ENCODE assay signal across 8 cellular contexts in genomic region chr1:160205242-160205973, GRCh38. TPM values are rescaled to one million over a fixed set of nuclear protein-coding genes. Genes with fewer than 3 reads are reported as not detected.
A peak's percentile ranks its signal among the peaks of the same experiment; 100 is the strongest.
DNase-seq lines count a peak whose midpoint lies in the region; ATAC-seq, FAIRE-seq and TF ChIP-seq lines count a peak whose summit lies in the region.

A gene with protein sequence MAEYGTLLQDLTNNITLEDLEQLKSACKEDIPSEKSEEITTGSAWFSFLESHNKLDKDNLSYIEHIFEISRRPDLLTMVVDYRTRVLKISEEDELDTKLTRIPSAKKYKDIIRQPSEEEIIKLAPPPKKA (plus strand): TSS chr1:160205384. CDS start chr1:160211545, 6,161 bp downstream.

- H2AFZ ChIP-seq in GM23338: peak within 1 kb of the TSS; percentile 95

- peaks cover 23% of the 10 kb centered on the region for H3K36me3 Mint-ChIP-seq in GM23338 (ENCODE audit: low read depth)

- peak; percentile 80 for DNase-seq in Daoy (ENCODE audit: low read depth)
- DNase-seq in GM23338 (ENCODE audit: low spot score): peak; percentile 90
- peak; percentile 31 for DNase-seq in NCI-H128 (lab: John Stamatoyannopoulos, UW; ENCODE audit: unreplicated experiment)
- DNase-seq in activated CD4-positive, CD25-positive, alpha-beta regulatory T cell treated with anti-CD3 and anti-CD28 coated beads, Interleukin-2, amount 50 U/mL, for 72 hours: peak; percentile 76
- peak; percentile 74 for DNase-seq in cerebellar cortex (ENCODE audit: low spot score)
- peak; percentile 90 for DNase-seq in kidney
- peak; percentile 82 for DNase-seq in stimulated activated CD4-positive, alpha-beta T cell treated with anti-CD3 and anti-CD28 coated beads, Interleukin-15, amount 100 ng/mL, for 24 hours
- DNase-seq in NCI-H446 treated with DMSO at 0.1 percent for 48 hours (lab: John Stamatoyannopoulos, UW): no peak

- H3K36me3 ChIP-seq in GM23338 (ENCODE audit: insufficient read depth): peaks cover 12% of the 10 kb centered on the region
- peaks cover 2 to 3% of the 10 kb centered on the region in 2 donors for H3K36me3 ChIP-seq in kidney (ENCODE audit: control insufficient read depth in 1 of 2, insufficient read depth in 2 of 2, low read length in 2 of 2)

- intact Hi-C loops in kidney (cut with DNase I): no loop called here

- peak within 1 kb of the TSS; percentile 83 for H3K4me3 Mint-ChIP-seq in GM23338

- no peak for TF ChIP-seq CTCF in GM23338 (conservative IDR thresholded peaks at IDR 0.05; ENCODE audit: low read depth in 2 of 2)
- no peak for TF ChIP-seq CTCF in kidney (IDR thresholded peaks at IDR 0.05; ENCODE audit: borderline replicate concordance, extremely low read depth, insufficient read depth)

- peak within 1 kb of the TSS; percentile 20; the same call in 1 of the 2 replicates for H3K27ac ChIP-seq in GM23338 (ENCODE audit: low read depth)
- peak within 1 kb of the TSS; percentile 81 to 82 for H3K27ac ChIP-seq in kidney (ENCODE audit: low read depth in 2 of 2, low read length in 2 of 2)

- H3K9me3 ChIP-seq in kidney (ENCODE audit: control insufficient read depth in 1 of 2, low read length in 2 of 2): no peaks in the 10 kb centered on the region

- H3K4me2 ChIP-seq in GM23338: peak within 1 kb of the TSS; percentile 99

- H3K9ac ChIP-seq in kidney (ENCODE audit: low read length in 2 of 2): peak within 1 kb of the TSS; percentile 78 to 91

- FAIRE-seq in kidney (lab: Jason Lieb, UNC): no peak

- H3K27me3 ChIP-seq in GM23338 (ENCODE audit: insufficient read depth): no peaks in the 10 kb centered on the region

- H4K20me1 ChIP-seq in GM23338 (replicated peaks; ENCODE audit: insufficient read depth): peaks cover 20% of the 10 kb centered on the region; the same call in 1 of the 2 replicates

- H3K4me1 ChIP-seq in GM23338 (ENCODE audit: insufficient read depth) (peaks cover 53% of the 10 kb centered on the region), kidney (ENCODE audit: control insufficient read depth in 1 of 2, insufficient read depth in 1 of 2, low read depth in 1 of 2, low read length in 2 of 2) (peaks cover 0 to 15% of the 10 kb centered on the region in 2 donors)

- H3K9me2 ChIP-seq in GM23338 (ENCODE audit: insufficient read depth): 0 out of 2 replicates have a peak, but pooled peaks cover 8% of the 10 kb centered on the region

- peaks cover 9% of the 10 kb centered on the region for H3F3A ChIP-seq in GM23338 (replicated peaks; ENCODE audit: low read depth)

- H3K27me3 Mint-ChIP-seq in GM23338 (ENCODE audit: insufficient read depth, low read depth, poor library complexity): peaks cover 25% of the 10 kb centered on the region

- H3K4me3 ChIP-seq in GM23338: peak within 1 kb of the TSS; percentile 96
- peak within 1 kb of the TSS; percentile 68 to 82 for H3K4me3 ChIP-seq in kidney (ENCODE audit: low read length in 2 of 2)

- 0 out of 2 replicates have a peak within 1 kb of the TSS, but pooled peaks have one; percentile 37 for H3K27ac Mint-ChIP-seq in GM23338

- no peaks in the 10 kb centered on the region for H3K9me3 Mint-ChIP-seq in GM23338

- H3K4me1 Mint-ChIP-seq in GM23338: peaks cover 55% of the 10 kb centered on the region

- H3K79me2 ChIP-seq in GM23338 (replicated peaks; ENCODE audit: insufficient read depth): peaks cover 38% of the 10 kb centered on the region

- ATAC-seq in GM23338: peak; percentile 71

TF ChIP-seq in GM23338, 12 proteins besides CTCF, POLR2A, EP300 and RAD21:
- TF ChIP-seq EZH2phosphoT487 (IDR thresholded peaks at IDR 0.05; ENCODE audit: unreplicated experiment) (no peak), POLR2AphosphoS5 (IDR thresholded peaks at IDR 0.05; ENCODE audit: low read depth) (peak; percentile 64), CREB1 (CRISPR knock-in tag; IDR thresholded peaks at IDR 0.05; ENCODE audit: low read depth) (peak; percentile 66; the same call in 1 of the 2 replicates), ZNF114 (CRISPR knock-in tag; IDR thresholded peaks at IDR 0.05) (no peak)

RNA-seq across cellular contexts. Expression of the gene that starts here (rescaled TPM):
- 51.9 and 57.7 TPM in 2 replicates for total RNA-seq in Daoy (2014; rRNA removed; shearing (Covaris generic))
- total RNA-seq in GM23338 (2014; rRNA removed; shearing (Covaris generic)): 80.8 and 104 TPM in 2 replicates
- 60.3 and 66.6 TPM in 2 replicates for polyA plus RNA-seq in GM23338 (2016; fragmentation: Nextera tagmentation; extraction: Ambion mirVana)
- total RNA-seq in kidney: 112 TPM
- 143 TPM for polyA plus RNA-seq in kidney (ENCODE audit: insufficient read depth, low read depth, low replicate concordance)
